ENCODE assay signal across 19 cellular contexts in the genomic region with DNA sequence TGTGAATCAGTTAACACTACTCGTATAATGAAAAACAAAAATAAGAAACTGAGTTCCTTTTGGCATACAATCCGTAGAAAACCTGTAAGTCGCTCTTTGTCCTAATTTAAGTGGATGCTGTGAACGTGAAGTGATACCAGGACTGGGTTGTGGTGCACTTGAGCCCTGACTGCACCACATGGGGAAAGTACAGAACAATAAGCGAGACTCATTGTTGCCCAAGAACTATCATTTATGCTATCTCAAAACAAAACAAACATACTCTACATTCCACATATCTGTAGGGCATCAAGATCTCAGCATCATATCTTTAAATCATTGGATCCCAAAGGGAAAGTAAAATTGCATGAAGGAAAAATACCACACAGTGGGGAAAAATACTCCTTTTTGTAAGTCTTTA.
DNase-seq lines count a peak whose midpoint lies in the region; ATAC-seq and TF ChIP-seq lines count a peak whose summit lies in the region.
"Had no signal": no experiment of that assay in that cellular context is flagged by ENCODE, and none has a peak within 500 bp of the region (broad histone marks: within the 10 kb centered on the region; RNA-seq: fewer than 3 reads in every experiment).

No MANE protein-coding gene starts in this region.

- H3K4ac ChIP-seq in IMR-90 (ENCODE audit: low read depth, low read length): peak overlapping the region; percentile 68

- CTCF ChIA-PET in IMR-90 (lab: Yijun Ruan, JAX): no interaction called here

- no peak for TF ChIP-seq CTCF in IMR-90 (conservative IDR thresholded peaks at IDR 0.05; ENCODE audit: low read depth, low read length)

- H2BK120ac ChIP-seq in IMR-90 (ENCODE audit: low read depth, low read length): no peak overlapping the region; the same call in 1 of the 2 replicates

- H3K9me3 ChIP-seq in IMR-90 (ENCODE audit: control insufficient read depth, insufficient read depth, low read length) (no peaks in the 10 kb centered on the region), SJSA1 (replicated peaks) (no peaks in the 10 kb centered on the region)
- H3K9me3 ChIP-seq: A549 had no signal

- no peak overlapping the region for H3K18ac ChIP-seq in IMR-90 (ENCODE audit: low read depth, low read length)

- H2BK20ac ChIP-seq in IMR-90 (ENCODE audit: low read depth, low read length): 0 out of 2 replicates have a peak overlapping the region, but pooled peaks have one; percentile 10

- dilution Hi-C loops in IMR-90 (cut with HindIII; ENCODE audit: low sequenced_read_pairs, unreplicated experiment): no loop called here

- peaks cover 9% of the 10 kb centered on the region; the same call in 1 of the 2 replicates for H3K9me1 ChIP-seq in IMR-90 (ENCODE audit: insufficient read depth, low read length)

- no peak overlapping the region for H3K4me3 ChIP-seq in IMR-90 (ENCODE audit: insufficient read depth, low read depth, low read length)
- no peak overlapping the region for H3K4me3 ChIP-seq in SJSA1
- H3K4me3 ChIP-seq: A549, GM23338 had no signal

- 0 out of 4 replicates have a peak overlapping the region, but pooled peaks of 1 of the 2 experiments have one; percentile 35 for H4K8ac ChIP-seq in IMR-90 (ENCODE audit: low read depth in 2 of 2, low read length in 2 of 2)

- BruUV-seq in IMR-90 (replicated peaks; lab: Mats Ljungman, UMichigan): no TSS peak

- no peak overlapping the region for H2AK9ac ChIP-seq in IMR-90 (replicated peaks; ENCODE audit: low read depth, low read length, poor library complexity)

- H2AK5ac ChIP-seq in IMR-90 (ENCODE audit: low read depth, low read length): peak overlapping the region; percentile 72

- peaks cover 0 to 2% of the 10 kb centered on the region in 2 experiments; a peak in 1 of 4 replicates for H3K79me1 ChIP-seq in IMR-90 (ENCODE audit: low read depth in 1 of 2, low read length in 2 of 2)

- H3K27ac ChIP-seq in IMR-90 (ENCODE audit: insufficient read depth, low read length) (no peak overlapping the region), SJSA1 (peak overlapping the region; percentile 48; the same call in 1 of the 2 replicates)
- H3K27ac ChIP-seq: 22Rv1, A549, C4-2B, HL-60 had no signal

- no peak overlapping the region for H4K91ac ChIP-seq in IMR-90 (ENCODE audit: insufficient read depth, low read depth, low read length)

- no peaks in the 10 kb centered on the region for H3K27me3 ChIP-seq in IMR-90 (ENCODE audit: control insufficient read depth, insufficient read depth, low read length)
- no peaks in the 10 kb centered on the region for H3K27me3 ChIP-seq in SJSA1 (replicated peaks)

- no peak for ATAC-seq in IMR-90 (ENCODE audit: low read depth)
- no peak for ATAC-seq in left lobe of liver
- ATAC-seq: A549, GM23338 had no signal

- H3K4me1 ChIP-seq in IMR-90 (ENCODE audit: control insufficient read depth, insufficient read depth, low read length) (peaks cover 8% of the 10 kb centered on the region), SJSA1 (replicated peaks) (peaks cover 50% of the 10 kb centered on the region)
- H3K4me1 ChIP-seq: A549 had no signal

- WGBS in IMR-90 (ENCODE audit: extremely low coverage in 2 of 2, insufficient read length in 1 of 2), 2 experiments: 90% methylated on average over 2 of the region's 5 CpGs; no CpG with 5 or more reads in 1 of the 2 experiments

- H2AFZ ChIP-seq in IMR-90 (replicated peaks; ENCODE audit: low read length, poor library complexity): no peak overlapping the region
- H2AFZ ChIP-seq: GM23338 had no signal

- peak overlapping the region; percentile 88; the same call in 1 of the 3 replicates for H2BK15ac ChIP-seq in IMR-90 (ENCODE audit: low read depth, low read length)

- H4K20me1 ChIP-seq in IMR-90 (ENCODE audit: insufficient read depth, low read length): no peaks in the 10 kb centered on the region

- intact Hi-C loops in IMR-90 (cut with micrococcal nuclease): no loop called here

- DNase-seq in Daoy (ENCODE audit: low read depth) (peak; percentile 23), IMR-90 (no peak), SJSA1 (ENCODE audit: low read depth in 1 of 2, low spot score in 2 of 2) (peak in 1 of 2 experiments; percentile 44), iris pigment epithelial cell (ENCODE audit: low read depth) (peak; percentile 56), CD1c-positive myeloid dendritic cell (ENCODE audit: extremely low spot score) (no peak), superior temporal gyrus (ENCODE audit: extremely low spot score) (no peak), activated T-cell treated with anti-CD3 and anti-CD28 coated beads for 4 hours (no peak), left lobe of liver (ENCODE audit: low spot score) (no peak)
- DNase-seq: AML-193; Calu3; CD4-positive, alpha-beta memory T cell; DMS79 treated with DMSO at 0.1 percent for 48 hours; H9; KG1 had no signal

- H3K23ac ChIP-seq in IMR-90 (ENCODE audit: low read depth, low read length): peak overlapping the region; percentile 82

- H4K5ac ChIP-seq in IMR-90 (ENCODE audit: low read depth, low read length): no peak overlapping the region; the same call in 1 of the 2 replicates

- no peak overlapping the region for H3K56ac ChIP-seq in IMR-90 (ENCODE audit: extremely low read depth, insufficient read depth, low read length)

- in situ Hi-C loops in IMR-90 (cut with MboI; ENCODE audit: low sequenced_read_pairs): no loop called here

- H2BK5ac ChIP-seq in IMR-90 (ENCODE audit: low read depth, low read length, poor library complexity, severe bottlenecking): peak overlapping the region; percentile 44

- H3K14ac ChIP-seq in IMR-90 (replicated peaks; ENCODE audit: low read depth, low read length): 0 out of 2 replicates have a peak overlapping the region, but pooled peaks have one; percentile 58

- POLR2A ChIA-PET in IMR-90 (lab: Charles Lee; ENCODE audit: unreplicated experiment): no interaction called here

- H3K36me3 ChIP-seq in IMR-90 (ENCODE audit: control insufficient read depth, insufficient read depth, low read length) (peaks cover 2% of the 10 kb centered on the region), SJSA1 (peaks cover 10% of the 10 kb centered on the region)

- TF ChIP-seq RAD21 in IMR-90 (IDR thresholded peaks at IDR 0.05; ENCODE audit: low read length): no peak

- no peak for TF ChIP-seq POLR2A in IMR-90 (IDR thresholded peaks at IDR 0.05; ENCODE audit: low read depth, low read length)

- H3K4me2 ChIP-seq in IMR-90 (ENCODE audit: low read depth, low read length): no peak overlapping the region
- H3K4me2 ChIP-seq: A549, GM23338 had no signal

- H3K9ac ChIP-seq in IMR-90 (ENCODE audit: low read depth, low read length): no peak overlapping the region

TF ChIP-seq in IMR-90, 13 proteins besides CTCF, POLR2A, EP300 and RAD21:
- TF ChIP-seq RCOR1 (IDR thresholded peaks at IDR 0.05; ENCODE audit: insufficient replicate concordance, low read length) (no peak), MAFK (IDR thresholded peaks at IDR 0.05; ENCODE audit: low read depth, low read length) (no peak), BHLHE40 (IDR thresholded peaks at IDR 0.05; ENCODE audit: low read depth, low read length) (no peak), ELK1 (IDR thresholded peaks at IDR 0.05; ENCODE audit: borderline replicate concordance, low read depth, low read length) (no peak), NFE2L2 (IDR thresholded peaks at IDR 0.05; ENCODE audit: low read depth, low read length) (no peak), CHD1 (IDR thresholded peaks at IDR 0.05; ENCODE audit: low read depth, low read length) (no peak), USF2 (IDR thresholded peaks at IDR 0.05; ENCODE audit: low read depth, low read length) (no peak), SMC3 (IDR thresholded peaks at IDR 0.05; ENCODE audit: low read depth, low read length) (no peak), CEBPB (IDR thresholded peaks at IDR 0.05; ENCODE audit: low read depth, low read length) (no peak), MXI1 (IDR thresholded peaks at IDR 0.05; ENCODE audit: borderline replicate concordance, low read depth, low read length) (no peak), RFX5 (IDR thresholded peaks at IDR 0.05; ENCODE audit: low read depth, low read length) (no peak), MAZ (IDR thresholded peaks at IDR 0.05; ENCODE audit: borderline replicate concordance, low read depth, low read length) (no peak), FOS (IDR thresholded peaks at IDR 0.05; ENCODE audit: low read depth, low read length) (no peak)

Comparison
In these comparisons a context has a peak if more than half of its experiments do, and no peak if none do; other contexts are left out.
1. DNase-seq: peak in Daoy (single experiment) and iris pigment epithelial cell (single experiment); none in IMR-90 (single experiment), CD1c-positive myeloid dendritic cell (single experiment), superior temporal gyrus (single experiment), activated T-cell treated with anti-CD3 and anti-CD28 coated beads for 4 hours (single experiment) and left lobe of liver (single experiment).